ENCODE assay signal across 1 cellular context in genomic region chr19:40433391-40434216, GRCh38.
A peak's percentile ranks its signal among the peaks of the same experiment; 100 is the strongest.
TF ChIP-seq lines count a peak whose summit lies in the region.

No MANE protein-coding gene starts in this region.

TF ChIP-seq in K562, 482 proteins besides CTCF, POLR2A, EP300 and RAD21 (continued from another document and continues in another):
- TF ChIP-seq, protein P1, sequence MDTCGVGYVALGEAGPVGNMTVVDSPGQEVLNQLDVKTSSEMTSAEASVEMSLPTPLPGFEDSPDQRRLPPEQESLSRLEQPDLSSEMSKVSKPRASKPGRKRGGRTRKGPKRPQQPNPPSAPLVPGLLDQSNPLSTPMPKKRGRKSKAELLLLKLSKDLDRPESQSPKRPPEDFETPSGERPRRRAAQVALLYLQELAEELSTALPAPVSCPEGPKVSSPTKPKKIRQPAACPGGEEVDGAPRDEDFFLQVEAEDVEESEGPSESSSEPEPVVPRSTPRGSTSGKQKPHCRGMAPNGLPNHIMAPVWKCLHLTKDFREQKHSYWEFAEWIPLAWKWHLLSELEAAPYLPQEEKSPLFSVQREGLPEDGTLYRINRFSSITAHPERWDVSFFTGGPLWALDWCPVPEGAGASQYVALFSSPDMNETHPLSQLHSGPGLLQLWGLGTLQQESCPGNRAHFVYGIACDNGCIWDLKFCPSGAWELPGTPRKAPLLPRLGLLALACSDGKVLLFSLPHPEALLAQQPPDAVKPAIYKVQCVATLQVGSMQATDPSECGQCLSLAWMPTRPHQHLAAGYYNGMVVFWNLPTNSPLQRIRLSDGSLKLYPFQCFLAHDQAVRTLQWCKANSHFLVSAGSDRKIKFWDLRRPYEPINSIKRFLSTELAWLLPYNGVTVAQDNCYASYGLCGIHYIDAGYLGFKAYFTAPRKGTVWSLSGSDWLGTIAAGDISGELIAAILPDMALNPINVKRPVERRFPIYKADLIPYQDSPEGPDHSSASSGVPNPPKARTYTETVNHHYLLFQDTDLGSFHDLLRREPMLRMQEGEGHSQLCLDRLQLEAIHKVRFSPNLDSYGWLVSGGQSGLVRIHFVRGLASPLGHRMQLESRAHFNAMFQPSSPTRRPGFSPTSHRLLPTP (IDR thresholded peaks at IDR 0.05; ENCODE audit: borderline replicate concordance, extremely low read depth, insufficient read length) = no peak
- TF ChIP-seq HOXB6 (CRISPR knock-in tag; IDR thresholded peaks at IDR 0.05; ENCODE audit: borderline replicate concordance) (no peak), FOXM1 (IDR thresholded peaks at IDR 0.05; ENCODE audit: low read depth) (no peak), FOXM1 (CRISPR knock-in tag; IDR thresholded peaks at IDR 0.05; ENCODE audit: low read depth) (0 out of 2 replicates have a peak, but pooled peaks have one; percentile 3), CHD7 (IDR thresholded peaks at IDR 0.05; ENCODE audit: low read depth, low read length) (no peak), HCFC1 (IDR thresholded peaks at IDR 0.05; ENCODE audit: low read depth, low read length) (no peak), TBP (optimal IDR thresholded peaks at IDR 0.05; ENCODE audit: low read depth, low read length) (peak; percentile 57), CEBPB (tag; IDR thresholded peaks at IDR 0.05) (no peak), MTA3 (IDR thresholded peaks at IDR 0.05; ENCODE audit: borderline replicate concordance) (0 out of 2 replicates have a peak, but pooled peaks have one; percentile 76), ZNF449 (CRISPR knock-in tag; IDR thresholded peaks at IDR 0.05) (no peak), MECOM (CRISPR knock-in tag; IDR thresholded peaks at IDR 0.05) (no peak), MAZ (CRISPR knock-in tag; conservative IDR thresholded peaks at IDR 0.05 in 1 of 2, IDR thresholded peaks at IDR 0.05 in 1 of 2) (peak; percentile 86 to 95; a peak in 3 of 4 replicates), BRD4 (IDR thresholded peaks at IDR 0.05) (peak; percentile 85; the same call in 1 of the 2 replicates), MCM7 (IDR thresholded peaks at IDR 0.05) (no peak), MED1 (CRISPR knock-in tag; IDR thresholded peaks at IDR 0.05; ENCODE audit: borderline replicate concordance) (no peak), ZNF253 (CRISPR knock-in tag; conservative IDR thresholded peaks at IDR 0.05) (no peak), PYGO2 (tag; IDR thresholded peaks at IDR 0.05) (0 out of 2 replicates have a peak, but pooled peaks have one; percentile 63), ADNP (tag; IDR thresholded peaks at IDR 0.05) (no peak), FOXK2 (conservative IDR thresholded peaks at IDR 0.05 in 1 of 2, IDR thresholded peaks at IDR 0.05 in 1 of 2; ENCODE audit: low read depth in 2 of 2) (no peak), MCM5 (IDR thresholded peaks at IDR 0.05; ENCODE audit: low read depth) (no peak), POU5F1 (IDR thresholded peaks at IDR 0.05; ENCODE audit: borderline replicate concordance, low read depth, low read length, partially characterized antibody) (no peak), MAFG (tag; conservative IDR thresholded peaks at IDR 0.05) (no peak), NEUROD1 (IDR thresholded peaks at IDR 0.05; ENCODE audit: borderline replicate concordance, low read depth, low read length, partially characterized antibody) (peak; percentile 36), ZNF785 (CRISPR knock-in tag; IDR thresholded peaks at IDR 0.05) (no peak), L3MBTL2 (IDR thresholded peaks at IDR 0.05) (peak; percentile 71), CREB1 (IDR thresholded peaks at IDR 0.05) (no peak), CREB1 (CRISPR knock-in tag; IDR thresholded peaks at IDR 0.05) (no peak)
- TF ChIP-seq, protein P2, sequence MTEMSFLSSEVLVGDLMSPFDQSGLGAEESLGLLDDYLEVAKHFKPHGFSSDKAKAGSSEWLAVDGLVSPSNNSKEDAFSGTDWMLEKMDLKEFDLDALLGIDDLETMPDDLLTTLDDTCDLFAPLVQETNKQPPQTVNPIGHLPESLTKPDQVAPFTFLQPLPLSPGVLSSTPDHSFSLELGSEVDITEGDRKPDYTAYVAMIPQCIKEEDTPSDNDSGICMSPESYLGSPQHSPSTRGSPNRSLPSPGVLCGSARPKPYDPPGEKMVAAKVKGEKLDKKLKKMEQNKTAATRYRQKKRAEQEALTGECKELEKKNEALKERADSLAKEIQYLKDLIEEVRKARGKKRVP (CRISPR knock-in tag; IDR thresholded peaks at IDR 0.05) = 0 out of 2 replicates have a peak, but pooled peaks have one; percentile 21
- TF ChIP-seq, protein P3, sequence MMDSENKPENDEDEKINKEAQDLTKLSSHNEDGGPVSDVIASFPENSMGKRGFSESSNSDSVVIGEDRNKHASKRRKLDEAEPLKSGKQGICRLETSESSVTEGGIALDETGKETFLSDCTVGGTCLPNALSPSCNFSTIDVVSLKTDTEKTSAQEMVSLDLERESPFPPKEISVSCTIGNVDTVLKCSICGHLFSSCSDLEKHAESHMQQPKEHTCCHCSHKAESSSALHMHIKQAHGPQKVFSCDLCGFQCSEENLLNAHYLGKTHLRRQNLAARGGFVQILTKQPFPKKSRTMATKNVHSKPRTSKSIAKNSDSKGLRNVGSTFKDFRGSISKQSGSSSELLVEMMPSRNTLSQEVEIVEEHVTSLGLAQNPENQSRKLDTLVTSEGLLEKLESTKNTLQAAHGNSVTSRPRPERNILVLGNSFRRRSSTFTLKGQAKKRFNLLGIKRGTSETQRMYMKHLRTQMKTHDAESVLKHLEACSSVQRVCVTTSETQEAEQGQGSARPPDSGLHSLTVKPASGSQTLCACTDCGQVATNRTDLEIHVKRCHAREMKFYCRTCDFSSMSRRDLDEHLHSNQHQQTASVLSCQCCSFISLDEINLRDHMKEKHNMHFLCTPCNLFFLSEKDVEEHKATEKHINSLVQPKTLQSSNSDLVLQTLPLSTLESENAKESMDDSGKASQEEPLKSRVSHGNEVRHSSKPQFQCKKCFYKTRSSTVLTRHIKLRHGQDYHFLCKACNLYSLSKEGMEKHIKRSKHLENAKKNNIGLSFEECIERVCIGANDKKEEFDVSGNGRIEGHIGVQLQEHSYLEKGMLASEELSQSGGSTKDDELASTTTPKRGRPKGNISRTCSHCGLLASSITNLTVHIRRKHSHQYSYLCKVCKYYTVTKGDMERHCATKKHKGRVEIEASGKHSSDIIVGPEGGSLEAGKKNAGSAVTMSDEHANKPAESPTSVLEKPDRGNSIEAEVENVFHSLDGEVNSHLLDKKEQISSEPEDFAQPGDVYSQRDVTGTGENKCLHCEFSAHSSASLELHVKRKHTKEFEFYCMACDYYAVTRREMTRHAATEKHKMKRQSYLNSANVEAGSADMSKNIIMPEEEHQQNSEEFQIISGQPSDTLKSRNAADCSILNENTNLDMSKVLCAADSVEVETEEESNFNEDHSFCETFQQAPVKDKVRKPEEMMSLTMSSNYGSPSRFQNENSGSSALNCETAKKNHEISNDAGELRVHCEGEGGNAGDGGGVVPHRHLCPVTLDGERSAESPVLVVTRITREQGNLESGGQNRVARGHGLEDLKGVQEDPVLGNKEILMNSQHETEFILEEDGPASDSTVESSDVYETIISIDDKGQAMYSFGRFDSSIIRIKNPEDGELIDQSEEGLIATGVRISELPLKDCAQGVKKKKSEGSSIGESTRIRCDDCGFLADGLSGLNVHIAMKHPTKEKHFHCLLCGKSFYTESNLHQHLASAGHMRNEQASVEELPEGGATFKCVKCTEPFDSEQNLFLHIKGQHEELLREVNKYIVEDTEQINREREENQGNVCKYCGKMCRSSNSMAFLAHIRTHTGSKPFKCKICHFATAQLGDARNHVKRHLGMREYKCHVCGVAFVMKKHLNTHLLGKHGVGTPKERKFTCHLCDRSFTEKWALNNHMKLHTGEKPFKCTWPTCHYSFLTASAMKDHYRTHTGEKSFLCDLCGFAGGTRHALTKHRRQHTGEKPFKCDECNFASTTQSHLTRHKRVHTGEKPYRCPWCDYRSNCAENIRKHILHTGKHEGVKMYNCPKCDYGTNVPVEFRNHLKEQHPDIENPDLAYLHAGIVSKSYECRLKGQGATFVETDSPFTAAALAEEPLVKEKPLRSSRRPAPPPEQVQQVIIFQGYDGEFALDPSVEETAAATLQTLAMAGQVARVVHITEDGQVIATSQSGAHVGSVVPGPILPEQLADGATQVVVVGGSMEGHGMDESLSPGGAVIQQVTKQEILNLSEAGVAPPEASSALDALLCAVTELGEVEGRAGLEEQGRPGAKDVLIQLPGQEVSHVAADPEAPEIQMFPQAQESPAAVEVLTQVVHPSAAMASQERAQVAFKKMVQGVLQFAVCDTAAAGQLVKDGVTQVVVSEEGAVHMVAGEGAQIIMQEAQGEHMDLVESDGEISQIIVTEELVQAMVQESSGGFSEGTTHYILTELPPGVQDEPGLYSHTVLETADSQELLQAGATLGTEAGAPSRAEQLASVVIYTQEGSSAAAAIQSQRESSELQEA (IDR thresholded peaks at IDR 0.05; ENCODE audit: low read depth) = no peak
